Comparison of ENCODE assay signal across 12 cellular contexts in genomic region chr6:89997456-89998445, GRCh38.
DNase-seq lines count a peak whose midpoint lies in the region; ATAC-seq and TF ChIP-seq lines count a peak whose summit lies in the region.
"Had no signal": no experiment of that assay in that cellular context is flagged by ENCODE, and none has a peak within 500 bp of the region (broad histone marks: within the 10 kb centered on the region; RNA-seq: fewer than 3 reads in every experiment).

No MANE protein-coding gene starts in this region.

- TF ChIP-seq CTCF in fibroblast of pulmonary artery (IDR thresholded peaks at IDR 0.05; ENCODE audit: low read length, missing control alignments) (no peak), transverse colon (IDR thresholded peaks at IDR 0.05) (no peak)

- no peaks in the 10 kb centered on the region for H3K27me3 ChIP-seq in transverse colon
- H3K27me3 ChIP-seq in HAP-1 (ENCODE audit: low read depth): no peaks in the 10 kb centered on the region
- H3K27me3 ChIP-seq: BLaER1 treated with 17β-estradiol and CSF1 and Interleukin-3, amounts not matched to agents 10 nM and 100 nM; sigmoid colon had no signal

- no peaks in the 10 kb centered on the region for H3K9me3 ChIP-seq in transverse colon
- H3K9me3 ChIP-seq in HAP-1: no peaks in the 10 kb centered on the region
- H3K9me3 ChIP-seq: BLaER1 treated with 17β-estradiol and CSF1 and Interleukin-3, amounts not matched to agents 10 nM and 100 nM; sigmoid colon had no signal

- intact Hi-C loops in Right ventricle myocardium superior (cut with DNase I): no loop called here
- intact Hi-C loops in Right ventricle myocardium inferior (cut with DNase I): no loop called here
- intact Hi-C loops in transverse colon (cut with DNase I; ENCODE audit: low total_unique reads): no loop called here

- no peak for TF ChIP-seq POLR2A in transverse colon (IDR thresholded peaks at IDR 0.05)

- no peak overlapping the region for H3K27ac ChIP-seq in transverse colon

- 80 to 87% methylated on average over 6 of the region's 6 CpGs for WGBS in transverse colon (ENCODE audit: low coverage in 1 of 2), 2 donors

- H3K4me1 ChIP-seq in transverse colon (peaks cover 3 to 29% (median 5%) of the 10 kb centered on the region in 4 donors), HAP-1 (no peaks in the 10 kb centered on the region)

- no peak for TF ChIP-seq EP300 in transverse colon (IDR thresholded peaks at IDR 0.05; ENCODE audit: low read depth)

- DNase-seq in Right ventricle myocardium superior (no peak), Right ventricle myocardium inferior (ENCODE audit: missing footprints) (no peak), SKM-1 (lab: John Stamatoyannopoulos, UW; ENCODE audit: unreplicated experiment) (peak; percentile 59), fibroblast of pulmonary artery (ENCODE audit: low read depth) (peak; percentile 33), transverse colon (peak; percentile 18), HAP-1 (ENCODE audit: low spot score in 2 of 2) (no peak), T-helper 9 cell (no peak)
- DNase-seq: activated CD8-positive, alpha-beta memory T cell treated with anti-CD3 and anti-CD28 coated beads, Interleukin-2, amount 50 U/mL, for 4 hours; MM.1S; sigmoid colon had no signal

- in situ Hi-C loops in transverse colon (cut with MboI; ENCODE audit: low pct_ligation_motif_present in 1 of 4, low pct_unique_long_range_greater_than_20kb in 1 of 4, low sequenced_read_pairs in 3 of 4) (no loop called here), HAP-1 (cut with MboI; ENCODE audit: low sequenced_read_pairs) (no loop called here)

- H3K4me3 ChIP-seq in fibroblast of pulmonary artery (replicated peaks; ENCODE audit: low read depth, low read length): no peak overlapping the region
- no peak overlapping the region for H3K4me3 ChIP-seq in transverse colon
- H3K4me3 ChIP-seq in HAP-1: no peak overlapping the region
- H3K4me3 ChIP-seq: BLaER1 treated with 17β-estradiol and CSF1 and Interleukin-3, amounts not matched to agents 10 nM and 100 nM; sigmoid colon had no signal

- H3K36me3 ChIP-seq in transverse colon (no peaks in the 10 kb centered on the region), HAP-1 (replicated peaks) (no peaks in the 10 kb centered on the region)
- H3K36me3 ChIP-seq: sigmoid colon had no signal

- ATAC-seq in Right ventricle myocardium superior (ENCODE audit: poor library complexity) (peak; percentile 23), Right ventricle myocardium inferior (no peak), GM19455 (IDR thresholded peaks at IDR 0.05; ENCODE audit: unreplicated experiment) (no peak)

Comparison
In these comparisons a context has a peak if more than half of its experiments do, and no peak if none do; other contexts are left out.
1. DNase-seq: peak in SKM-1 (single experiment), fibroblast of pulmonary artery (single experiment) and transverse colon (single experiment); none in Right ventricle myocardium superior (single experiment), Right ventricle myocardium inferior (single experiment), HAP-1 (0 of 2) and T-helper 9 cell (single experiment).